ENCODE assay signal across 8 cellular contexts in genomic region chr13:27170221-27170520, GRCh38. TPM values are rescaled to one million over a fixed set of nuclear protein-coding genes. Genes with fewer than 3 reads are reported as not detected.
DNase-seq lines count a peak whose midpoint lies in the region; ATAC-seq and TF ChIP-seq lines count a peak whose summit lies in the region.

No MANE protein-coding gene starts in this region.

- H3K9me3 ChIP-seq in HEK293 (ENCODE audit: control insufficient read depth, insufficient read depth, low read depth, low read length) (no peaks in the 10 kb centered on the region), iPS-18a (ENCODE audit: control insufficient read depth, low read depth, low read length) (no peaks in the 10 kb centered on the region), stomach (no peaks in the 10 kb centered on the region)

- CTCF ChIA-PET in HEK293 (lab: Yijun Ruan, JAX) = interaction anchor here (0.6 to 2.1 kb wide), 4 partner anchors 32 to 223 kb away, joined by 3 to 7 read pairs (median 4); no protein-coding TSS in a partner anchor

- H3K27ac Mint-ChIP-seq in activated T-helper 17 cell treated with anti-CD3 and anti-CD28 coated beads, Interleukin-2, amount 50 U/mL, for 72 hours = peak overlapping the region; percentile 99

- TF ChIP-seq POLR2A in stomach (IDR thresholded peaks at IDR 0.05) = no peak

- WGBS in stomach, 5 donors = 18 to 22% (median 19%) methylated on average over 4 of the region's 4 CpGs

- no peak for TF ChIP-seq EP300 in stomach (IDR thresholded peaks at IDR 0.05)

- POLR2A ChIA-PET in HEK293 (lab: Yijun Ruan, JAX) = interaction anchor here (1.0 kb wide), 1 partner anchor 88 kb away, joined by 4 read pairs; no protein-coding TSS in a partner anchor

- H3K9ac ChIP-seq in iPS-18a (ENCODE audit: low read length) = peak overlapping the region; percentile 79

- peaks cover 16% of the 10 kb centered on the region for H3K4me1 ChIP-seq in HEK293 (ENCODE audit: control insufficient read depth, insufficient read depth, low read length)
- H3K4me1 ChIP-seq in iPS-18a (ENCODE audit: control insufficient read depth, low read depth, low read length) = peaks cover 9% of the 10 kb centered on the region
- H3K4me1 ChIP-seq in stomach = peaks cover 36 to 63% (median 49%) of the 10 kb centered on the region in 4 donors

- TF ChIP-seq CTCF in AG09309 (IDR thresholded peaks at IDR 0.05; ENCODE audit: control insufficient read depth, insufficient read depth, low read depth, low read length, missing control alignments) (no peak), HEK293 (tag by site-specific recombination; IDR thresholded peaks at IDR 0.05) (no peak), stomach (IDR thresholded peaks at IDR 0.05) (no peak)

- peak overlapping the region; percentile 81 for H3K27ac ChIP-seq in HEK293 (ENCODE audit: extremely low read depth, low read depth, low read length)
- no peak overlapping the region for H3K27ac ChIP-seq in iPS-18a (ENCODE audit: low read length)
- H3K27ac ChIP-seq in stomach = peak overlapping the region in 4 of 5 donors; percentile 92 to 99 (median 96)

- peak; percentile 58 for ATAC-seq in activated T-helper 17 cell treated with anti-CD3 and anti-CD28 coated beads, Interleukin-2, amount 50 U/mL, for 72 hours (replicated peaks)
- ATAC-seq in GM21423 (IDR thresholded peaks at IDR 0.05; ENCODE audit: unreplicated experiment) = no peak

- H3K36me3 ChIP-seq in HEK293 (ENCODE audit: control insufficient read depth in 2 of 2, insufficient read depth in 1 of 2, low read length in 2 of 2) = no peaks in the 10 kb centered on the region
- no peaks in the 10 kb centered on the region for H3K36me3 ChIP-seq in iPS-18a (ENCODE audit: control insufficient read depth, low read depth, low read length)
- H3K36me3 ChIP-seq in stomach = no peaks in the 10 kb centered on the region

- no peaks in the 10 kb centered on the region for H3K27me3 ChIP-seq in iPS-18a (ENCODE audit: control insufficient read depth, insufficient read depth, low read length)
- H3K27me3 ChIP-seq in stomach = no peaks in the 10 kb centered on the region

- no peaks in the 10 kb centered on the region for H3K9me3 Mint-ChIP-seq in activated T-helper 17 cell treated with anti-CD3 and anti-CD28 coated beads, Interleukin-2, amount 50 U/mL, for 72 hours

- H3K4me1 Mint-ChIP-seq in activated T-helper 17 cell treated with anti-CD3 and anti-CD28 coated beads, Interleukin-2, amount 50 U/mL, for 72 hours = peaks cover 51% of the 10 kb centered on the region

- H3K4me3 ChIP-seq in AG09309 (ENCODE audit: control insufficient read depth, low read depth, low read length) (peak overlapping the region; percentile 66), HEK293 (ENCODE audit: low read depth, low read length) (peak overlapping the region; percentile 59), iPS-18a (ENCODE audit: low read length) (peak overlapping the region; percentile 96), stomach (peak overlapping the region; percentile 73 to 97 (median 92))

- no peak for DNase-seq in AG09309 (ENCODE audit: low read depth)
- no peak for DNase-seq in stomach
- DNase-seq in globus pallidus (ENCODE audit: low spot score) = no peak
- no peak for DNase-seq in posterior vena cava (ENCODE audit: low spot score)

- intact Hi-C loops in stomach (cut with DNase I; ENCODE audit: low total_unique reads) = no loop called here
- intact Hi-C loops in posterior vena cava (cut with DNase I) = loop anchor here (5.0 to 10.0 kb wide), 3 partner anchors 102 to 1485 kb away; partner anchors contain the start of genes POMP (in 1 of the 2) and RASL11A (in 1 of the 2)

- peaks cover 31% of the 10 kb centered on the region for H3K36me3 Mint-ChIP-seq in activated T-helper 17 cell treated with anti-CD3 and anti-CD28 coated beads, Interleukin-2, amount 50 U/mL, for 72 hours (ENCODE audit: low read depth)

- peak overlapping the region; percentile 93 for H3K4me3 Mint-ChIP-seq in activated T-helper 17 cell treated with anti-CD3 and anti-CD28 coated beads, Interleukin-2, amount 50 U/mL, for 72 hours

- no peaks in the 10 kb centered on the region for H3K27me3 Mint-ChIP-seq in activated T-helper 17 cell treated with anti-CD3 and anti-CD28 coated beads, Interleukin-2, amount 50 U/mL, for 72 hours

TF ChIP-seq in HEK293, 187 proteins besides CTCF, POLR2A, EP300 and RAD21:
- TF ChIP-seq ZNF214 (tag by site-specific recombination; IDR thresholded peaks at IDR 0.05; ENCODE audit: borderline replicate concordance) = no peak
- no peak for TF ChIP-seq ZNF311 (tag by site-specific recombination; IDR thresholded peaks at IDR 0.05; ENCODE audit: borderline replicate concordance)
- no peak for TF ChIP-seq ZNF768 (tag by site-specific recombination; IDR thresholded peaks at IDR 0.05)
- TF ChIP-seq ZNF585B (tag by site-specific recombination; IDR thresholded peaks at IDR 0.05) = no peak
- no peak for TF ChIP-seq ZNF10 (tag by site-specific recombination; IDR thresholded peaks at IDR 0.05)
- peak; percentile 24; the same call in 1 of the 2 replicates for TF ChIP-seq ZNF660 (tag by site-specific recombination; IDR thresholded peaks at IDR 0.05)
- TF ChIP-seq PRDM6 (tag by site-specific recombination; IDR thresholded peaks at IDR 0.05) = 0 out of 2 replicates have a peak, but pooled peaks have one; percentile 37

RNA-seq across cellular contexts. Expression of gene USP12, which starts 1.4 kb away (rescaled TPM):
- 10 to 100 TPM; 65.6 to 77.2 TPM for total RNA-seq in activated T-helper 17 cell treated with anti-CD3 and anti-CD28 coated beads, Interleukin-2, amount 50 U/mL, for 72 hours
- 10 to 100 TPM; 19.1 to 59.7 (median 29.2) TPM for total RNA-seq in stomach
- 10 to 100 TPM in 2 of 3 donors, 1 to 10 TPM in 1; 6.9 to 22.3 (median 14.9) TPM for polyA plus RNA-seq in stomach
- total RNA-seq in posterior vena cava = 10 to 100 TPM; 40.3 to 94.3 TPM
